In the genomic region with DNA sequence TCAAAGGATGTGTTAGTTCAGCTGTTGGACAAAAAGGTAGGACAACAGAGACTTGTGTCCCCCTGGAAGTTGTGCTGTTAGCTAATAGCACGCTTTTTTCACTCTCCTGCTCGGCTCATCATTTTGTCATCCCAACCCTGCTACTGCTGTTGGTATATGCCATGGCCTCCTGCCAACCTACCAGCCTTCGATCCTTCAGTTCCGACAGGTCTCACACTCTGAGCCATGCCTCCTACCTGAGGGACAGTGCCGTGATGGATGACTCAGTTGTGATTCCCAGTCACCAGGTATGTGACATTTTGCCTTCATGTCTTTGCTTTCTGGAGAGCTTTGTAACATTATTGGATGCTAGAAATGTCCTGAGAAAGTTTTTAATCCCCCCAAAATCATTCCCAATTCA, we compare ENCODE assay signal across 29 cellular contexts.
DNase-seq lines count a peak whose midpoint lies in the region; ATAC-seq and TF ChIP-seq lines count a peak whose summit lies in the region.
"Had no signal": no experiment of that assay in that cellular context is flagged by ENCODE, and none has a peak within 500 bp of the region (broad histone marks: within the 10 kb centered on the region; RNA-seq: fewer than 3 reads in every experiment).

No MANE protein-coding gene starts in this region.

- H3K27me3 ChIP-seq in ascending aorta = no peaks in the 10 kb centered on the region
- H3K27me3 ChIP-seq in thyroid gland = no peaks in the 10 kb centered on the region
- H3K27me3 ChIP-seq: adrenal gland, esophagus muscularis mucosa, left lung, spleen, tibial nerve had no signal

- no peak for TF ChIP-seq POLR2A in thyroid gland (IDR thresholded peaks at IDR 0.05)

- ATAC-seq in HG03064 (IDR thresholded peaks at IDR 0.05; ENCODE audit: low read depth, unreplicated experiment) = peak; percentile 4
- no peak for ATAC-seq in naive B cell (ENCODE audit: low read depth in 2 of 2)
- ATAC-seq in GM21529 (IDR thresholded peaks at IDR 0.05; ENCODE audit: unreplicated experiment) = no peak
- ATAC-seq: left lung had no signal

- H3K9me3 ChIP-seq in ascending aorta (no peaks in the 10 kb centered on the region), thyroid gland (no peaks in the 10 kb centered on the region)
- H3K9me3 ChIP-seq: adrenal gland, esophagus muscularis mucosa, left lung, spleen, tibial nerve had no signal

- DNase-seq in G401 (ENCODE audit: low spot score) (peak; percentile 57), ascending aorta (ENCODE audit: low spot score in 2 of 2) (no peak), naive B cell (no peak), thyroid gland (no peak), foreskin melanocyte (no peak), DMS 273 treated with DMSO at 0.1 percent for 48 hours (lab: John Stamatoyannopoulos, UW) (no peak)
- DNase-seq: activated CD4-positive, alpha-beta T cell treated with anti-CD3 and anti-CD28 coated beads for 1 hour; activated T-cell treated with anti-CD3 and anti-CD28 coated beads, Interleukin-2, amount 50 U/mL, for 1 hour; EL; endodermal cell; hippocampal formation; Kasumi-1; left lung; midbrain; natural killer cell; NCI-H1092 treated with DMSO at 0.1 percent for 48 hours; NCI-H1930; NCI-H446; spleen; stimulated activated CD4-positive, alpha-beta T cell treated with anti-CD3 and anti-CD28 coated beads, Interleukin-4, amount 100 ng/mL, for 1 hour; stimulated activated naive CD4-positive, alpha-beta T cell treated with Interleukin-2 at 50 U/mL for 16 hours had no signal

- H3K4me1 Mint-ChIP-seq in naive B cell = peaks cover 8 to 17% (median 10%) of the 10 kb centered on the region in 3 donors
- H3K4me1 Mint-ChIP-seq: CD14-positive monocyte, endodermal cell had no signal

- H3K4me1 ChIP-seq in ascending aorta (no peaks in the 10 kb centered on the region), thyroid gland (no peaks in the 10 kb centered on the region)
- H3K4me1 ChIP-seq: adrenal gland, left lung had no signal

- H3K27ac Mint-ChIP-seq in naive B cell = peak overlapping the region in 5 of 6 donors; percentile 5 to 80 (median 67)
- H3K27ac Mint-ChIP-seq: activated CD8-positive, alpha-beta T cell treated with anti-CD3 and anti-CD28 coated beads, Interleukin-2, amount 10 ng/mL, durations not matched to agents 7 days and 5 days; endodermal cell; natural killer cell had no signal

- H3K27ac ChIP-seq in ascending aorta (peak overlapping the region; percentile 26 to 57), thyroid gland (peak overlapping the region in 1 of 3 donors; percentile 20)
- H3K27ac ChIP-seq: adrenal gland, left lung had no signal

- intact Hi-C loops in ascending aorta (cut with DNase I) (no loop called here), thyroid gland (cut with DNase I) (no loop called here)

- peaks cover 0 to 1% (median 0%) of the 10 kb centered on the region in 7 donors for H3K9me3 Mint-ChIP-seq in naive B cell
- H3K9me3 Mint-ChIP-seq: endodermal cell, natural killer cell had no signal

- TF ChIP-seq CTCF in ascending aorta (IDR thresholded peaks at IDR 0.05) (no peak), thyroid gland (IDR thresholded peaks at IDR 0.05) (no peak)

- WGBS in thyroid gland, 2 donors = 75 to 79% methylated on average over 5 of the region's 5 CpGs

- H3K36me3 ChIP-seq in ascending aorta (no peaks in the 10 kb centered on the region), thyroid gland (peaks cover 0 to under 1% of the 10 kb centered on the region in 2 donors)
- H3K36me3 ChIP-seq: left lung, spleen had no signal

- H3K27me3 Mint-ChIP-seq in naive B cell = peaks cover 0 to 4% (median 3%) of the 10 kb centered on the region in 3 donors

- no peaks in the 10 kb centered on the region for H3K36me3 Mint-ChIP-seq in naive B cell
- H3K36me3 Mint-ChIP-seq: CD14-positive monocyte, natural killer cell had no signal

- peak overlapping the region in 1 of 8 donors; percentile 49 for H3K4me3 Mint-ChIP-seq in naive B cell
- H3K4me3 Mint-ChIP-seq: CD14-positive monocyte, endodermal cell, natural killer cell had no signal

- in situ Hi-C loops in G401 (cut with HindIII; ENCODE audit: low sequenced_read_pairs) = no loop called here

- H3K4me3 ChIP-seq in ascending aorta (no peak overlapping the region), thyroid gland (replicated peaks in 1 of 3) (no peak overlapping the region)
- H3K4me3 ChIP-seq: adrenal gland, coronary artery, esophagus muscularis mucosa, left lung, spleen, tibial nerve had no signal
